Comparison of ENCODE assay signal across 8 cellular contexts in the genomic region with DNA sequence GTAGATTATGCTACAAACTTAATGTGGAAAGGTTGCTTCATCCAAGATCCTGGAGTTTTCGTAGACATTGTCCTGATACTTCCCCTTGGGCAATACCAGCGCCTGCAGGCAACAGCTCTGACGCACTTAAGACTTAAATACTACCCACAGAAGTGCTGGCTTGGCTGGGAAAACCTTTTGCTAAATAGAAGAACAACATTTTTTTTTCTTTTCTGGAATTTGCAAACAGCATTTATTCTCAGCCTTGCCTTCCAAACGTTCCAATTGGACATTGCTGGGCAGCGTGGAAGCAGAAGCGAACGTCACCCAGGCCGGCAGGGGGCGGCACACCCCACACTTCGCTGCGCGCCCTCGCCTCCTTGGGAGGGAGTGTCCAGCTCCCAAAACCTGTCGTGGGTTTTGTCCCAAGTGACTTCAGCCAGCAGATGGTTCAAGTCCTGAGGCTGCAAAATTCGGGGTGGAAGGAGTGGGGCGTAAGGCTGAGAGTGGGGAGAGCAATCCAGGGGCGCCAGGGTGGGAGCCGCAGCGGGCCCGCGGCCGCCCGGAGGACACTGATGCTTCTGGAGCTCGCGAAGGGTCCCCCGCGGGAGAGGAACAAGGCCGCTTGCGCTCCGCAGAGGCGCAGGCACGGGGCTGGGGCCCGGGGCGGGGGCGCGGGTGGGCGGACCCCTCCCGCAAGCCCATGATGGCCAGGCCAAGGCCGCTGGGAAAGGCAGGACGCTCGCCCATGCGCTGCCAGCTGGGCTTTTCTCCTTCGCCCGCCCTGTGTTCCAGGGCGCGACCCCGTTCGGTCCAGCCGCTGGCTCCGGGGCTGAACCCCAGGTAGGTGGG.
DNase-seq lines count a peak whose midpoint lies in the region; ATAC-seq and TF ChIP-seq lines count a peak whose summit lies in the region.

No MANE protein-coding gene starts in this region.

- H3K79me2 ChIP-seq in neural cell (replicated peaks; ENCODE audit: insufficient read depth, low read length): no peaks in the 10 kb centered on the region

- peak; percentile 94 for TF ChIP-seq CTCF in BJ (IDR thresholded peaks at IDR 0.05; ENCODE audit: insufficient read depth, low read depth, low read length)
- peak; percentile 92 for TF ChIP-seq CTCF in Panc1 (IDR thresholded peaks at IDR 0.05)
- peak; percentile 72 for TF ChIP-seq CTCF in fibroblast of villous mesenchyme (IDR thresholded peaks at IDR 0.05; ENCODE audit: insufficient read depth, low read depth, low read length)
- peak; percentile 97 for TF ChIP-seq CTCF in neural cell (IDR thresholded peaks at IDR 0.05; ENCODE audit: poor library complexity, severe bottlenecking)

- no TSS peak for BruUV-seq in Panc1 (replicated peaks; lab: Mats Ljungman, UMichigan)

- no peaks in the 10 kb centered on the region for H3K9me3 Mint-ChIP-seq in stimulated activated naive CD8-positive, alpha-beta T cell treated with anti-CD3 and anti-CD28 coated beads, Interleukin-15, amount 100 ng/mL, for 72 hours

- H3K4me3 ChIP-seq in BJ (ENCODE audit: low read depth, low read length) (peak overlapping the region; percentile 42), Panc1 (ENCODE audit: low read depth in 2 of 2, low read length in 2 of 2) (peak overlapping the region; percentile 46 to 70), fibroblast of villous mesenchyme (ENCODE audit: low read depth, low read length) (peak overlapping the region; percentile 59), neural cell (ENCODE audit: low read length) (peak overlapping the region; percentile 73)

- H3K27ac ChIP-seq in Panc1 (ENCODE audit: low read length) (no peak overlapping the region; the same call in 1 of the 2 replicates), neural cell (ENCODE audit: low read length) (no peak overlapping the region)

- no peaks in the 10 kb centered on the region for H4K20me1 ChIP-seq in neural cell (ENCODE audit: insufficient read depth)

- peak overlapping the region; percentile 60 for H3K9ac ChIP-seq in neural cell (ENCODE audit: low read length)

- peaks cover 46% of the 10 kb centered on the region for H3K27me3 Mint-ChIP-seq in stimulated activated naive CD8-positive, alpha-beta T cell treated with anti-CD3 and anti-CD28 coated beads, Interleukin-15, amount 100 ng/mL, for 72 hours

- no peak overlapping the region for H3K27ac Mint-ChIP-seq in stimulated activated naive CD8-positive, alpha-beta T cell treated with anti-CD3 and anti-CD28 coated beads, Interleukin-15, amount 100 ng/mL, for 72 hours

- H3K4me1 ChIP-seq in Panc1 (ENCODE audit: control insufficient read depth, insufficient read depth, low read length): peaks cover 4% of the 10 kb centered on the region; the same call in 1 of the 2 replicates

- intact Hi-C loops in Panc1 (cut with micrococcal nuclease; ENCODE audit: unreplicated experiment): loop anchor here (1.0 to 10.0 kb wide), 4 partner anchors 62 to 444 kb away; no protein-coding TSS in a partner anchor

- H3K27me3 ChIP-seq in BJ (ENCODE audit: control insufficient read depth, insufficient read depth, low read length) (peaks cover 8% of the 10 kb centered on the region), Panc1 (ENCODE audit: control insufficient read depth, insufficient read depth, low read length) (no peaks in the 10 kb centered on the region), neural cell (ENCODE audit: insufficient read depth, low read depth, low read length) (no peaks in the 10 kb centered on the region)

- POLR2A ChIA-PET in BJ (lab: Charles Lee) (interaction anchor here (0.5 kb wide), 1 partner anchor 99 kb away, joined by 5 read pairs; no protein-coding TSS in a partner anchor), Panc1 (lab: Charles Lee) (no interaction called here)

- H2AFZ ChIP-seq in neural cell (ENCODE audit: low read depth, low read length): peak overlapping the region; percentile 29

- H3K4me1 Mint-ChIP-seq in stimulated activated naive CD8-positive, alpha-beta T cell treated with anti-CD3 and anti-CD28 coated beads, Interleukin-15, amount 100 ng/mL, for 72 hours: no peaks in the 10 kb centered on the region

- H3K9me2 ChIP-seq in neural cell (ENCODE audit: insufficient read depth, low read length): no peaks in the 10 kb centered on the region

- TF ChIP-seq EP300 in neural cell (conservative IDR thresholded peaks at IDR 0.05; ENCODE audit: poor library complexity, severe bottlenecking): no peak

- H3F3A ChIP-seq in neural cell (ENCODE audit: insufficient read depth, low read length, poor library complexity, severe bottlenecking): no peaks in the 10 kb centered on the region

- TF ChIP-seq RAD21 in neural cell (conservative IDR thresholded peaks at IDR 0.05): peak; percentile 95

- in situ Hi-C loops in Panc1 (cut with HindIII; ENCODE audit: low pct_unique_long_range_greater_than_20kb, low sequenced_read_pairs): no loop called here

- H3K9me3 ChIP-seq in Panc1 (ENCODE audit: control insufficient read depth, insufficient read depth, low read depth, low read length) (no peaks in the 10 kb centered on the region), neural cell (ENCODE audit: low read length) (no peaks in the 10 kb centered on the region)

- peak; percentile 82 for ATAC-seq in HG03457 (IDR thresholded peaks at IDR 0.05; ENCODE audit: unreplicated experiment)
- ATAC-seq in Panc1: peak; percentile 96
- peak; percentile 73 for ATAC-seq in stimulated activated naive CD8-positive, alpha-beta T cell treated with anti-CD3 and anti-CD28 coated beads, Interleukin-15, amount 100 ng/mL, for 72 hours

- DNase-seq in BJ (ENCODE audit: low read depth) (peak; percentile 16), GM19240 (ENCODE audit: insufficient read length, low spot score) (peak; percentile 55), Panc1 (ENCODE audit: low read depth, low spot score) (peak; percentile 42), fibroblast of villous mesenchyme (ENCODE audit: low read depth) (peak; percentile 95)
- peak; percentile 87 for DNase-seq in activated effector memory CD4-positive, alpha-beta T cell treated with anti-CD3 and anti-CD28 coated beads, Interleukin-2, amount 50 U/mL, for 16 hours
- DNase-seq in stimulated activated naive CD8-positive, alpha-beta T cell treated with anti-CD3 and anti-CD28 coated beads, Interleukin-15, amount 100 ng/mL, for 72 hours: peak; percentile 45 to 51

- peak overlapping the region; percentile 40 for H3K4me2 ChIP-seq in neural cell (ENCODE audit: low read length)

- peak overlapping the region; percentile 45 to 59 for H3K4me3 Mint-ChIP-seq in stimulated activated naive CD8-positive, alpha-beta T cell treated with anti-CD3 and anti-CD28 coated beads, Interleukin-15, amount 100 ng/mL, for 72 hours

- CTCF ChIA-PET in BJ (lab: Yijun Ruan, JAX): interaction anchor here (0.6 to 8.4 kb wide), 29 partner anchors 10 to 598 kb away, joined by 3 to 244 read pairs (median 4); partner anchors contain the start of gene MAP3K4
- CTCF ChIA-PET in Panc1 (lab: Charles Lee): interaction anchor here (0.6 to 1.6 kb wide), 6 partner anchors 20 to 440 kb away, joined by 3 to 8 read pairs (median 4); partner anchors contain the start of gene MAP3K4

- H3K36me3 ChIP-seq in BJ (ENCODE audit: control insufficient read depth, insufficient read depth, low read length) (no peaks in the 10 kb centered on the region), Panc1 (ENCODE audit: control insufficient read depth, insufficient read depth, low read length) (no peaks in the 10 kb centered on the region), neural cell (ENCODE audit: insufficient read depth, low read length) (no peaks in the 10 kb centered on the region)

TF ChIP-seq in neural cell, 6 proteins besides CTCF, POLR2A, EP300 and RAD21:
- TF ChIP-seq TAF1 (IDR thresholded peaks at IDR 0.05; ENCODE audit: low read depth) (no peak), POLR2AphosphoS5 (IDR thresholded peaks at IDR 0.05) (no peak), SMC3 (conservative IDR thresholded peaks at IDR 0.05; ENCODE audit: poor library complexity) (peak; percentile 96), MXI1 (conservative IDR thresholded peaks at IDR 0.05; ENCODE audit: poor library complexity, severe bottlenecking) (peak; percentile 40), REST (IDR thresholded peaks at IDR 0.05; ENCODE audit: borderline replicate concordance) (no peak)

Comparison
In these comparisons a context has a peak if more than half of its experiments do, and no peak if none do; other contexts are left out.
1. DNase-seq: peak in every context shown above with its lines; median percentile 95 in fibroblast of villous mesenchyme; 87 in activated effector memory CD4-positive, alpha-beta T cell treated with anti-CD3 and anti-CD28 coated beads, Interleukin-2, amount 50 U/mL, for 16 hours; 55 in GM19240; 48 in stimulated activated naive CD8-positive, alpha-beta T cell treated with anti-CD3 and anti-CD28 coated beads, Interleukin-15, amount 100 ng/mL, for 72 hours; 42 in Panc1; 16 in BJ.